In the genomic region with DNA sequence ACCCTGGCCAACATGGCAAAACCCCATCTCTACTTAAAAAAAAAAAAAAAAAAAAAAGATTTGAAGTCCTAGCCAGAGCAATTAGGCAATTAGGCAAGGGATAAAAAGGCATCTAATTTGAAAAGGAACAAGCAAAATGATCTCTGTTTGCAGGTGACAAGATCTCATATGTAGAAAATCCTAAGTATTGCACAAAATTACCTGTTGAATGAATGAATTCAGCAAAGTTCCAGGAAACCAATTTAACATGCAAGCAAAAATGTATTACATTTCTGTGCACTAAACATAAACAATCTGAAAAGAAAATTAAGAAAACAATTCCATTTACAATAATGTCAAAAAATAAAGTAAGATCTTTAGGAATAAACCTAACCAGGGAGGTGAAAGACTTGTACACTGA, we compare ENCODE assay signal across 38 cellular contexts. TPM values are rescaled to one million over a fixed set of nuclear protein-coding genes. Genes with fewer than 3 reads are reported as not detected.
"Had no signal": no experiment of that assay in that cellular context is flagged by ENCODE, and none has a peak within 500 bp of the region (broad histone marks: within the 10 kb centered on the region; RNA-seq: fewer than 3 reads in every experiment).

No MANE protein-coding gene starts in this region.

- H3K27ac ChIP-seq: cardiac muscle cell, Peyer's patch, WERI-Rb-1 had no signal

- H3K27me3 ChIP-seq: cardiac muscle cell, Peyer's patch had no signal

- H3K4me3 Mint-ChIP-seq: activated CD8-positive, alpha-beta T cell treated with anti-CD3 and anti-CD28 coated beads for 36 hours; activated naive CD8-positive, alpha-beta T cell treated with anti-CD3 and anti-CD28 coated beads for 36 hours; activated T-cell treated with anti-CD3 and anti-CD28 coated beads, Interleukin-2, amount 50 U/mL, for 72 hours; activated T-helper 17 cell treated with anti-CD3 and anti-CD28 coated beads, Interleukin-2, amount 50 U/mL, for 72 hours had no signal

- H3K9me3 ChIP-seq: Peyer's patch had no signal

- H3K9me3 Mint-ChIP-seq: activated CD8-positive, alpha-beta T cell treated with anti-CD3 and anti-CD28 coated beads for 36 hours; activated T-cell treated with anti-CD3 and anti-CD28 coated beads, Interleukin-2, amount 50 U/mL, for 72 hours; activated T-helper 17 cell treated with anti-CD3 and anti-CD28 coated beads, Interleukin-2, amount 50 U/mL, for 72 hours had no signal

- DNase-seq: activated CD4-positive, alpha-beta T cell treated with anti-CD3 and anti-CD28 coated beads for 1 hour; activated CD4-positive, alpha-beta T cell treated with anti-CD3 and anti-CD28 coated beads for 48 hours; activated CD4-positive, CD25-positive, alpha-beta regulatory T cell; activated CD8-positive, alpha-beta T cell treated with anti-CD3 and anti-CD28 coated beads for 36 hours; activated effector memory CD4-positive, alpha-beta T cell treated with anti-CD3 and anti-CD28 coated beads, Interleukin-2, amount 50 U/mL, for 16 hours; activated naive CD4-positive, alpha-beta T cell; activated naive CD4-positive, alpha-beta T cell treated with anti-CD3 and anti-CD28 coated beads, Interleukin-2, amount 50 U/mL, for 16 hours; activated naive CD8-positive, alpha-beta T cell treated with anti-CD3 and anti-CD28 coated beads for 36 hours; activated T-cell treated with anti-CD3 and anti-CD28 coated beads, Interleukin-2, amount 50 U/mL, for 1 hour; activated T-cell treated with anti-CD3 and anti-CD28 coated beads, Interleukin-2, amount 50 U/mL, for 72 hours; amniotic stem cell; aorta; NCI-H1092 treated with DMSO at 0.1 percent for 48 hours; NCI-H1417; NCI-H146; NCI-H187; NCI-H2029 treated with DMSO at 0.1 percent for 48 hours; NCI-H2107; NCI-H2171; NCI-H510A; NCI-H526; NCI-H748 treated with DMSO at 0.1 percent for 48 hours; NK-92 treated with Interleukin-12 subunit alpha and Interleukin-12 subunit beta, amount 100 ng/mL, for 24 hours; PC-3; RPMI8226; SHP77 treated with DMSO at 0.1 percent for 48 hours; SW 1271; T-helper 1 cell; T-helper 2 cell; T-helper 9 cell; WERI-Rb-1 had no signal

- ATAC-seq: activated CD8-positive, alpha-beta T cell treated with anti-CD3 and anti-CD28 coated beads for 36 hours; activated T-cell treated with anti-CD3 and anti-CD28 coated beads, Interleukin-2, amount 50 U/mL, for 72 hours; activated T-helper 17 cell treated with anti-CD3 and anti-CD28 coated beads, Interleukin-2, amount 50 U/mL, for 72 hours; PC-3; SK-N-SH treated with all-trans-retinoic acid at 6 μM for 48 hours had no signal

- H3K27me3 Mint-ChIP-seq: activated CD8-positive, alpha-beta T cell treated with anti-CD3 and anti-CD28 coated beads for 36 hours; activated naive CD8-positive, alpha-beta T cell treated with anti-CD3 and anti-CD28 coated beads for 36 hours; activated T-helper 17 cell treated with anti-CD3 and anti-CD28 coated beads, Interleukin-2, amount 50 U/mL, for 72 hours had no signal

- H3K27ac Mint-ChIP-seq: activated CD8-positive, alpha-beta T cell treated with anti-CD3 and anti-CD28 coated beads for 36 hours; activated naive CD8-positive, alpha-beta T cell treated with anti-CD3 and anti-CD28 coated beads for 36 hours; activated T-cell treated with anti-CD3 and anti-CD28 coated beads, Interleukin-2, amount 50 U/mL, for 72 hours; activated T-helper 17 cell treated with anti-CD3 and anti-CD28 coated beads, Interleukin-2, amount 50 U/mL, for 72 hours had no signal

- H3K4me3 ChIP-seq: cardiac muscle cell, Peyer's patch had no signal

RNA-seq across cellular contexts. Expression of gene PILRA, which starts 10.2 kb away (rescaled TPM):
- total RNA-seq: SK-MEL-5 had no signal

RNA-seq across cellular contexts. Expression of gene SPDYE3, which starts 55.6 kb away (rescaled TPM):
- total RNA-seq: activated CD8-positive, alpha-beta memory T cell treated with anti-CD3 and anti-CD28 coated beads for 36 hours; activated CD8-positive, alpha-beta T cell treated with anti-CD3 and anti-CD28 coated beads for 36 hours; activated naive CD8-positive, alpha-beta T cell treated with anti-CD3 and anti-CD28 coated beads for 36 hours; activated T-cell treated with anti-CD3 and anti-CD28 coated beads, Interleukin-2, amount 50 U/mL, for 72 hours; activated T-helper 17 cell treated with anti-CD3 and anti-CD28 coated beads, Interleukin-2, amount 50 U/mL, for 72 hours; aorta; cardiac muscle cell; M059J; PC-3; Peyer's patch had no signal
